Comparison of ENCODE assay signal across 8 cellular contexts in genomic region chr15:72227192-72227586, GRCh38. TPM values are rescaled to one million over a fixed set of nuclear protein-coding genes. Genes with fewer than 3 reads are reported as not detected.
DNase-seq lines count a peak whose midpoint lies in the region; ATAC-seq and TF ChIP-seq lines count a peak whose summit lies in the region.

No MANE protein-coding gene starts in this region.

- DNase-seq in activated naive CD4-positive, alpha-beta T cell treated with Interleukin-2 at 50 U/mL for 16 hours, result peak; percentile 57
- no peak for DNase-seq in activated naive CD4-positive, alpha-beta T cell (lab: John Stamatoyannopoulos, UW)
- DNase-seq in activated CD4-positive, CD25-positive, alpha-beta regulatory T cell treated with anti-CD3 and anti-CD28 coated beads, Interleukin-2, amount 50 U/mL, for 16 hours (ENCODE audit: low read depth, low spot score), result peak; percentile 18
- no peak for DNase-seq in dorsolateral prefrontal cortex
- no peak for DNase-seq in progenitor cell of endocrine pancreas (ENCODE audit: low spot score, unreplicated experiment)
- DNase-seq in GM20000 (ENCODE audit: low spot score), result no peak

- no peaks in the 10 kb centered on the region for H3K27me3 ChIP-seq in dorsolateral prefrontal cortex

- H3K27ac Mint-ChIP-seq in progenitor cell of endocrine pancreas, result no peak overlapping the region

- H3K36me3 Mint-ChIP-seq in progenitor cell of endocrine pancreas (ENCODE audit: insufficient read depth), result peaks cover 9% of the 10 kb centered on the region

- peak overlapping the region in 45 of 59 donors; percentile 3 to 99 (median 90) for H3K4me3 ChIP-seq in dorsolateral prefrontal cortex

- ATAC-seq in HG03442 (IDR thresholded peaks at IDR 0.05; ENCODE audit: unreplicated experiment) (no peak), GM21723 (IDR thresholded peaks at IDR 0.05; ENCODE audit: unreplicated experiment) (no peak)

- peak overlapping the region; percentile 23 for H3K4me3 Mint-ChIP-seq in progenitor cell of endocrine pancreas (ENCODE audit: low read depth)

- H3K27me3 Mint-ChIP-seq in progenitor cell of endocrine pancreas, result no peaks in the 10 kb centered on the region

- intact Hi-C loops in dorsolateral prefrontal cortex (cut with DNase I), result no loop called here

- H3K9me3 Mint-ChIP-seq in progenitor cell of endocrine pancreas (ENCODE audit: low read depth), result no peaks in the 10 kb centered on the region

- peak overlapping the region in 53 of 59 donors; percentile 8 to 100 (median 77) for H3K27ac ChIP-seq in dorsolateral prefrontal cortex

- TF ChIP-seq CTCF in dorsolateral prefrontal cortex (IDR thresholded peaks at IDR 0.05 in 54 of 56, conservative IDR thresholded peaks at IDR 0.05 in 2 of 56; ENCODE audit: low read depth in 1 of 56, partially characterized antibody in 56 of 56) (no peak), progenitor cell of endocrine pancreas (IDR thresholded peaks at IDR 0.05; ENCODE audit: unreplicated experiment) (no peak), GM20000 (IDR thresholded peaks at IDR 0.05; ENCODE audit: extremely low read depth, missing control alignments) (no peak)

- H3K4me1 Mint-ChIP-seq in progenitor cell of endocrine pancreas (ENCODE audit: low read depth), result peaks cover 47% of the 10 kb centered on the region

RNA-seq across cellular contexts. Expression of gene PKM, which starts 3.8 kb away (rescaled TPM):
- total RNA-seq in dorsolateral prefrontal cortex (1,000 to 10,000 TPM in 51 of 120 experiments, 100 to 1,000 TPM in 69; 496 to 1,260 (median 977) TPM), progenitor cell of endocrine pancreas (511 and 525 TPM in 2 replicates)

RNA-seq across cellular contexts. Expression of gene GRAMD2A, which starts 29.6 kb away (rescaled TPM):
- total RNA-seq in dorsolateral prefrontal cortex (10 to 100 TPM in 6 of 120 experiments, 1 to 10 TPM in 114; 1.8 to 15.1 (median 5.4) TPM), progenitor cell of endocrine pancreas (4.0 and 5.0 TPM in 2 replicates)

RNA-seq across cellular contexts. Expression of gene PARP6, which starts 45.2 kb away (rescaled TPM):
- total RNA-seq in dorsolateral prefrontal cortex (100 to 1,000 TPM in 108 of 120 experiments, 10 to 100 TPM in 12; 89.7 to 152 (median 117) TPM), progenitor cell of endocrine pancreas (131 and 134 TPM in 2 replicates)

Comparison
In these comparisons a context has a peak if more than half of its experiments do, and no peak if none do; other contexts are left out.
1. DNase-seq: peak in activated naive CD4-positive, alpha-beta T cell treated with Interleukin-2 at 50 U/mL for 16 hours (single experiment) and activated CD4-positive, CD25-positive, alpha-beta regulatory T cell treated with anti-CD3 and anti-CD28 coated beads, Interleukin-2, amount 50 U/mL, for 16 hours (single experiment); none in activated naive CD4-positive, alpha-beta T cell (0 of 4), dorsolateral prefrontal cortex (0 of 10), progenitor cell of endocrine pancreas (single experiment) and GM20000 (single experiment).